ENCODE assay signal across 9 cellular contexts in the genomic region with DNA sequence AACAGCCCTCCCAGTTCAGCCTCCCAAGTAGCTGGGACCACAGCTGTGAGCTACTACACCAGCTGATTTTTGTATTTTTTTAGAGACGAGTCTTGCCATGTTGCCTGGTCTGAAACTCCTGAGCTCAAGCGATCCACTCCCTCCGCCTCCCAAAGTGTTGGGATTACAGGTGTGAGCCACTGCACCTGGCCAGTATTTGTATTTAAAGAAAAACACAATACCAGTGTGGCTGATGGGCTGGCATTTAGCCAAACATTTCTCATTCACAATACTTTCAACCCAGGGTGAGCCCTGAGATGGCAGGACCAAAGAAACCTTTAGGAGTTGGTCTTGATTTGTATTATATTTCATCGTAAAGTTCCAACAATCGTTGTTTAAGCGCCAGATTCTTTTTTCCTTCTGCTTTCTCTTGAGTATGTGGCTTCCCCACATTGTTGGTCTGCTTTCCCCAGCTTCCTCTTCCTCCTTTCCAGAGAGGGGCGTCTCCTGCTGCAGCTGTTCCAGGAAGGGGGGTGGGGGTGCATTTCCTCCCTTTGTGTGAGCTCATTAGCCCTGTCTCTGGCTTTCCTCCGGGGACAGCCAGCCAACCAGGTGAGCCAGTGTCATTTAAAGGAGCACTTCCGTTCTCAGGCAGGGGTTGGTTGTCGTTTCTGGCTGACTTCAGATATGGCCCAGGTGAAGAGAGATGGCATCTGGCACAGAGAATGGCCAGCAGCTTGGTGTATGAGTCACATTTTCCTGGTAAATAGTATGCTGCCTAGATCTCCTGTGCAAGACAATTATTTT.
DNase-seq lines count a peak whose midpoint lies in the region; ATAC-seq and TF ChIP-seq lines count a peak whose summit lies in the region.
"Had no signal": no experiment of that assay in that cellular context is flagged by ENCODE, and none has a peak within 500 bp of the region (broad histone marks: within the 10 kb centered on the region; RNA-seq: fewer than 3 reads in every experiment).

No MANE protein-coding gene starts in this region.

- H3K4me3 ChIP-seq in fibroblast of pulmonary artery (replicated peaks; ENCODE audit: low read depth, low read length): no peak overlapping the region
- H3K4me3 ChIP-seq: ovary had no signal

- peaks cover 2% of the 10 kb centered on the region; the same call in 1 of the 2 replicates for H3K27me3 Mint-ChIP-seq in WTC11 (ENCODE audit: low read depth)

- peaks cover 30% of the 10 kb centered on the region for H3K36me3 Mint-ChIP-seq in WTC11

- POLR2A ChIA-PET in WTC11 (lab: Charles Lee): interaction anchor here (0.8 to 1.3 kb wide), 2 partner anchors 63 to 78 kb away, joined by 4 to 9 read pairs; no protein-coding TSS in a partner anchor

- H3K9me3 Mint-ChIP-seq in WTC11: peaks cover 26% of the 10 kb centered on the region

- no peak overlapping the region for H3K4me3 Mint-ChIP-seq in WTC11

- CTCF ChIA-PET in WTC11 (lab: Charles Lee): interaction anchor here (1.0 to 2.5 kb wide), 4 partner anchors 78 to 249 kb away, joined by 3 to 6 read pairs (median 4); partner anchors contain the start of gene VPS35L

- peak overlapping the region; percentile 48 for H3K27ac Mint-ChIP-seq in WTC11

- ATAC-seq in WTC11: peak; percentile 96

- DNase-seq in CMK (ENCODE audit: low read depth) (peak; percentile 9), NCI-H146 (lab: John Stamatoyannopoulos, UW) (peak; percentile 99), WTC11 (ENCODE audit: low spot score) (peak; percentile 55), fibroblast of pulmonary artery (ENCODE audit: low read depth) (peak; percentile 53), pulmonary artery endothelial cell (ENCODE audit: low read depth, low spot score) (peak; percentile 78), putamen (ENCODE audit: low spot score) (no peak), NCI-H1048 (lab: John Stamatoyannopoulos, UW) (no peak), superior temporal gyrus (ENCODE audit: extremely low spot score) (no peak)

- H3K4me1 Mint-ChIP-seq in WTC11: peaks cover 18% of the 10 kb centered on the region

- TF ChIP-seq CTCF in WTC11 (IDR thresholded peaks at IDR 0.05) (no peak), fibroblast of pulmonary artery (IDR thresholded peaks at IDR 0.05; ENCODE audit: low read length, missing control alignments) (no peak)

TF ChIP-seq in WTC11, 78 proteins besides CTCF, POLR2A, EP300 and RAD21:
- TF ChIP-seq, protein P1, sequence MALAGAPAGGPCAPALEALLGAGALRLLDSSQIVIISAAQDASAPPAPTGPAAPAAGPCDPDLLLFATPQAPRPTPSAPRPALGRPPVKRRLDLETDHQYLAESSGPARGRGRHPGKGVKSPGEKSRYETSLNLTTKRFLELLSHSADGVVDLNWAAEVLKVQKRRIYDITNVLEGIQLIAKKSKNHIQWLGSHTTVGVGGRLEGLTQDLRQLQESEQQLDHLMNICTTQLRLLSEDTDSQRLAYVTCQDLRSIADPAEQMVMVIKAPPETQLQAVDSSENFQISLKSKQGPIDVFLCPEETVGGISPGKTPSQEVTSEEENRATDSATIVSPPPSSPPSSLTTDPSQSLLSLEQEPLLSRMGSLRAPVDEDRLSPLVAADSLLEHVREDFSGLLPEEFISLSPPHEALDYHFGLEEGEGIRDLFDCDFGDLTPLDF (CRISPR knock-in tag; IDR thresholded peaks at IDR 0.05): no peak
- TF ChIP-seq JUN (CRISPR knock-in tag; IDR thresholded peaks at IDR 0.05) (no peak), SMAD3 (CRISPR knock-in tag; IDR thresholded peaks at IDR 0.05; ENCODE audit: borderline replicate concordance) (no peak), ETV6 (CRISPR knock-in tag; IDR thresholded peaks at IDR 0.05) (peak; percentile 99), ERG (CRISPR knock-in tag; IDR thresholded peaks at IDR 0.05) (no peak), ARID4B (CRISPR knock-in tag; IDR thresholded peaks at IDR 0.05; ENCODE audit: borderline replicate concordance) (no peak), FOXK1 (CRISPR knock-in tag; IDR thresholded peaks at IDR 0.05) (0 out of 2 replicates have a peak, but pooled peaks have one; percentile 28), MYBL2 (CRISPR knock-in tag; IDR thresholded peaks at IDR 0.05) (peak; percentile 71; the same call in 1 of the 2 replicates), TEAD1 (CRISPR knock-in tag; IDR thresholded peaks at IDR 0.05) (no peak)
- TF ChIP-seq, protein P2, sequence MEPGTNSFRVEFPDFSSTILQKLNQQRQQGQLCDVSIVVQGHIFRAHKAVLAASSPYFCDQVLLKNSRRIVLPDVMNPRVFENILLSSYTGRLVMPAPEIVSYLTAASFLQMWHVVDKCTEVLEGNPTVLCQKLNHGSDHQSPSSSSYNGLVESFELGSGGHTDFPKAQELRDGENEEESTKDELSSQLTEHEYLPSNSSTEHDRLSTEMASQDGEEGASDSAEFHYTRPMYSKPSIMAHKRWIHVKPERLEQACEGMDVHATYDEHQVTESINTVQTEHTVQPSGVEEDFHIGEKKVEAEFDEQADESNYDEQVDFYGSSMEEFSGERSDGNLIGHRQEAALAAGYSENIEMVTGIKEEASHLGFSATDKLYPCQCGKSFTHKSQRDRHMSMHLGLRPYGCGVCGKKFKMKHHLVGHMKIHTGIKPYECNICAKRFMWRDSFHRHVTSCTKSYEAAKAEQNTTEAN (CRISPR knock-in tag; IDR thresholded peaks at IDR 0.05): peak; percentile 33; the same call in 1 of the 2 replicates
- TF ChIP-seq, protein P3, sequence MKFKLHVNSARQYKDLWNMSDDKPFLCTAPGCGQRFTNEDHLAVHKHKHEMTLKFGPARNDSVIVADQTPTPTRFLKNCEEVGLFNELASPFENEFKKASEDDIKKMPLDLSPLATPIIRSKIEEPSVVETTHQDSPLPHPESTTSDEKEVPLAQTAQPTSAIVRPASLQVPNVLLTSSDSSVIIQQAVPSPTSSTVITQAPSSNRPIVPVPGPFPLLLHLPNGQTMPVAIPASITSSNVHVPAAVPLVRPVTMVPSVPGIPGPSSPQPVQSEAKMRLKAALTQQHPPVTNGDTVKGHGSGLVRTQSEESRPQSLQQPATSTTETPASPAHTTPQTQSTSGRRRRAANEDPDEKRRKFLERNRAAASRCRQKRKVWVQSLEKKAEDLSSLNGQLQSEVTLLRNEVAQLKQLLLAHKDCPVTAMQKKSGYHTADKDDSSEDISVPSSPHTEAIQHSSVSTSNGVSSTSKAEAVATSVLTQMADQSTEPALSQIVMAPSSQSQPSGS (CRISPR knock-in tag; IDR thresholded peaks at IDR 0.05; ENCODE audit: borderline replicate concordance, low read depth): no peak
- TF ChIP-seq, protein P4, sequence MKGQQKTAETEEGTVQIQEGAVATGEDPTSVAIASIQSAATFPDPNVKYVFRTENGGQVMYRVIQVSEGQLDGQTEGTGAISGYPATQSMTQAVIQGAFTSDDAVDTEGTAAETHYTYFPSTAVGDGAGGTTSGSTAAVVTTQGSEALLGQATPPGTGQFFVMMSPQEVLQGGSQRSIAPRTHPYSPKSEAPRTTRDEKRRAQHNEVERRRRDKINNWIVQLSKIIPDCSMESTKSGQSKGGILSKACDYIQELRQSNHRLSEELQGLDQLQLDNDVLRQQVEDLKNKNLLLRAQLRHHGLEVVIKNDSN (CRISPR knock-in tag; IDR thresholded peaks at IDR 0.05): no peak
- TF ChIP-seq, protein P5, sequence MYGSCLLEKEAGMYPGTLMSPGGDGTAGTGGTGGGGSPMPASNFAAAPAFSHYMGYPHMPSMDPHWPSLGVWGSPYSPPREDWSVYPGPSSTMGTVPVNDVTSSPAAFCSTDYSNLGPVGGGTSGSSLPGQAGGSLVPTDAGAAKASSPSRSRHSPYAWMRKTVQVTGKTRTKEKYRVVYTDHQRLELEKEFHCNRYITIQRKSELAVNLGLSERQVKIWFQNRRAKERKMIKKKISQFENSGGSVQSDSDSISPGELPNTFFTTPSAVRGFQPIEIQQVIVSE (CRISPR knock-in tag; IDR thresholded peaks at IDR 0.05; ENCODE audit: borderline replicate concordance): no peak

Comparison
In these comparisons a context has a peak if more than half of its experiments do, and no peak if none do; other contexts are left out.
1. DNase-seq: peak in CMK (single experiment), NCI-H146 (single experiment), WTC11 (single experiment), fibroblast of pulmonary artery (single experiment) and pulmonary artery endothelial cell (single experiment); none in putamen (single experiment), NCI-H1048 (single experiment) and superior temporal gyrus (single experiment).